Comparison of ENCODE assay signal across 1 cellular context in the genomic region with DNA sequence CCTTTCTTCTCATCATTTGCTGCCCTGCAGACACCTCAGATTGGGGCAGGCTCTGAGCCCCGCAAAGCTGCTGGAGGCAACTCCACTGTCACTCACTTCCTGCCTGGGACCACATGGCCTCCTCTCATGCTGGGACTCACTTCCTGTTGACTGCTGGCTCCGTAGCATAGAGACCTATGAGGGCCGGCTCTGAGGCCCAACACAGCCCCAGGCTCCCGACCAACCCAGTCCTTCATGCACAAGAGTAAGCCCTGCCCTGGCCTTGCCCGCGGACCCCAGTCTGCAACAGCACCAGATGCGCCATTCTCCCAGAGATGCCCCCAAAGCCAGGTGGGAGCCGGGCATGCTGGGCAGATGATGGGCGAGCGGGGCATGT.
TF ChIP-seq lines count a peak whose summit lies in the region.

No MANE protein-coding gene starts in this region.

TF ChIP-seq in GM12878, 131 proteins besides CTCF, POLR2A, EP300 and RAD21 (continued from another document):
- TF ChIP-seq, protein P1, sequence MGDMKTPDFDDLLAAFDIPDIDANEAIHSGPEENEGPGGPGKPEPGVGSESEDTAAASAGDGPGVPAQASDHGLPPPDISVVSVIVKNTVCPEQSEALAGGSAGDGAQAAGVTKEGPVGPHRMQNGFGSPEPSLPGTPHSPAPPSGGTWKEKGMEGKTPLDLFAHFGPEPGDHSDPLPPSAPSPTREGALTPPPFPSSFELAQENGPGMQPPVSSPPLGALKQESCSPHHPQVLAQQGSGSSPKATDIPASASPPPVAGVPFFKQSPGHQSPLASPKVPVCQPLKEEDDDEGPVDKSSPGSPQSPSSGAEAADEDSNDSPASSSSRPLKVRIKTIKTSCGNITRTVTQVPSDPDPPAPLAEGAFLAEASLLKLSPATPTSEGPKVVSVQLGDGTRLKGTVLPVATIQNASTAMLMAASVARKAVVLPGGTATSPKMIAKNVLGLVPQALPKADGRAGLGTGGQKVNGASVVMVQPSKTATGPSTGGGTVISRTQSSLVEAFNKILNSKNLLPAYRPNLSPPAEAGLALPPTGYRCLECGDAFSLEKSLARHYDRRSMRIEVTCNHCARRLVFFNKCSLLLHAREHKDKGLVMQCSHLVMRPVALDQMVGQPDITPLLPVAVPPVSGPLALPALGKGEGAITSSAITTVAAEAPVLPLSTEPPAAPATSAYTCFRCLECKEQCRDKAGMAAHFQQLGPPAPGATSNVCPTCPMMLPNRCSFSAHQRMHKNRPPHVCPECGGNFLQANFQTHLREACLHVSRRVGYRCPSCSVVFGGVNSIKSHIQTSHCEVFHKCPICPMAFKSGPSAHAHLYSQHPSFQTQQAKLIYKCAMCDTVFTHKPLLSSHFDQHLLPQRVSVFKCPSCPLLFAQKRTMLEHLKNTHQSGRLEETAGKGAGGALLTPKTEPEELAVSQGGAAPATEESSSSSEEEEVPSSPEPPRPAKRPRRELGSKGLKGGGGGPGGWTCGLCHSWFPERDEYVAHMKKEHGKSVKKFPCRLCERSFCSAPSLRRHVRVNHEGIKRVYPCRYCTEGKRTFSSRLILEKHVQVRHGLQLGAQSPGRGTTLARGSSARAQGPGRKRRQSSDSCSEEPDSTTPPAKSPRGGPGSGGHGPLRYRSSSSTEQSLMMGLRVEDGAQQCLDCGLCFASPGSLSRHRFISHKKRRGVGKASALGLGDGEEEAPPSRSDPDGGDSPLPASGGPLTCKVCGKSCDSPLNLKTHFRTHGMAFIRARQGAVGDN (IDR thresholded peaks at IDR 0.05): peak; percentile 83
- TF ChIP-seq CBFB (IDR thresholded peaks at IDR 0.05; ENCODE audit: low read depth) (no peak), MXI1 (IDR thresholded peaks at IDR 0.05; ENCODE audit: low read depth, low read length) (no peak), TAF1 (IDR thresholded peaks at IDR 0.05; ENCODE audit: borderline replicate concordance, low read depth, low read length) (peak; percentile 94), PML (IDR thresholded peaks at IDR 0.05; ENCODE audit: low read length) (no peak), GABPA (IDR thresholded peaks at IDR 0.05; ENCODE audit: low read depth) (peak; percentile 66; the same call in 1 of the 2 replicates), LARP7 (IDR thresholded peaks at IDR 0.05) (no peak), RBBP5 (conservative IDR thresholded peaks at IDR 0.05) (no peak), ZZZ3 (IDR thresholded peaks at IDR 0.05; ENCODE audit: control insufficient read depth, insufficient read length, low read depth) (no peak), SPI1 (IDR thresholded peaks at IDR 0.05; ENCODE audit: borderline replicate concordance, insufficient read depth, low read depth, low read length) (peak; percentile 61; the same call in 1 of the 2 replicates), KLF5 (IDR thresholded peaks at IDR 0.05; ENCODE audit: partially characterized antibody) (no peak), MTA3 (IDR thresholded peaks at IDR 0.05; ENCODE audit: borderline replicate concordance, low read length) (no peak), ZBED1 (IDR thresholded peaks at IDR 0.05; ENCODE audit: borderline replicate concordance) (no peak), SUZ12 (IDR thresholded peaks at IDR 0.05; ENCODE audit: unreplicated experiment) (no peak), SP1 (IDR thresholded peaks at IDR 0.05; ENCODE audit: low read depth, low read length) (no peak), YY1 (IDR thresholded peaks at IDR 0.05; ENCODE audit: low read depth, low read length) (0 out of 2 replicates have a peak, but pooled peaks have one; percentile 32), SIX5 (IDR thresholded peaks at IDR 0.05; ENCODE audit: low read depth, low read length, severe bottlenecking) (no peak), MEF2A (IDR thresholded peaks at IDR 0.05; ENCODE audit: insufficient read depth, low read depth, low read length) (no peak), ETV6 (conservative IDR thresholded peaks at IDR 0.05 in 1 of 2, IDR thresholded peaks at IDR 0.05 in 1 of 2; ENCODE audit: borderline replicate concordance in 1 of 2, low read depth in 1 of 2) (no peak)
- TF ChIP-seq, protein P2, sequence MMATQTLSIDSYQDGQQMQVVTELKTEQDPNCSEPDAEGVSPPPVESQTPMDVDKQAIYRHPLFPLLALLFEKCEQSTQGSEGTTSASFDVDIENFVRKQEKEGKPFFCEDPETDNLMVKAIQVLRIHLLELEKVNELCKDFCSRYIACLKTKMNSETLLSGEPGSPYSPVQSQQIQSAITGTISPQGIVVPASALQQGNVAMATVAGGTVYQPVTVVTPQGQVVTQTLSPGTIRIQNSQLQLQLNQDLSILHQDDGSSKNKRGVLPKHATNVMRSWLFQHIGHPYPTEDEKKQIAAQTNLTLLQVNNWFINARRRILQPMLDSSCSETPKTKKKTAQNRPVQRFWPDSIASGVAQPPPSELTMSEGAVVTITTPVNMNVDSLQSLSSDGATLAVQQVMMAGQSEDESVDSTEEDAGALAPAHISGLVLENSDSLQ (IDR thresholded peaks at IDR 0.05): peak; percentile 85
